ENCODE assay signal across 16 cellular contexts in genomic region chr10:101841826-101842225, GRCh38. TPM values are rescaled to one million over a fixed set of nuclear protein-coding genes. Genes with fewer than 3 reads are reported as not detected.
DNase-seq lines count a peak whose midpoint lies in the region; ATAC-seq and TF ChIP-seq lines count a peak whose summit lies in the region.
"Had no signal": no experiment of that assay in that cellular context is flagged by ENCODE, and none has a peak within 500 bp of the region (broad histone marks: within the 10 kb centered on the region; RNA-seq: fewer than 3 reads in every experiment).

No MANE protein-coding gene starts in this region.

- no peaks in the 10 kb centered on the region for H3K9me3 ChIP-seq in CD4-positive, CD25-positive, alpha-beta regulatory T cell (ENCODE audit: control insufficient read depth in 2 of 2, low read length in 2 of 2)
- H3K9me3 ChIP-seq in suprapubic skin (no peaks in the 10 kb centered on the region), endodermal cell (ENCODE audit: control insufficient read depth, low read length) (no peaks in the 10 kb centered on the region)
- H3K9me3 ChIP-seq: thyroid gland had no signal

- H3K4me1 Mint-ChIP-seq in CD4-positive, CD25-positive, alpha-beta regulatory T cell: peaks cover 4 to 49% (median 26%) of the 10 kb centered on the region in 4 donors
- H3K4me1 Mint-ChIP-seq in natural killer cell: peaks cover 14 to 45% of the 10 kb centered on the region in 2 donors
- H3K4me1 Mint-ChIP-seq in endodermal cell: peaks cover 21% of the 10 kb centered on the region

- no peak overlapping the region for H3K9ac ChIP-seq in endodermal cell (ENCODE audit: extremely low read depth, low read length, poor library complexity, severe bottlenecking)

- no peak overlapping the region for H3K27ac ChIP-seq in CD4-positive, CD25-positive, alpha-beta regulatory T cell (ENCODE audit: insufficient read depth, low read length, poor library complexity, severe bottlenecking)
- H3K27ac ChIP-seq in dorsolateral prefrontal cortex (peak overlapping the region in 23 of 59 donors; percentile 3 to 82 (median 41)), suprapubic skin (no peak overlapping the region), endodermal cell (ENCODE audit: low read depth, low read length) (no peak overlapping the region)
- H3K27ac ChIP-seq: thyroid gland had no signal

- no peaks in the 10 kb centered on the region for H3K9me3 Mint-ChIP-seq in CD4-positive, CD25-positive, alpha-beta regulatory T cell
- H3K9me3 Mint-ChIP-seq in natural killer cell (no peaks in the 10 kb centered on the region), endodermal cell (no peaks in the 10 kb centered on the region)
- H3K9me3 Mint-ChIP-seq: dendritic cell treated with granulocyte-macrophage colony-stimulating factor and Interleukin-4, amounts not matched to agents 40 ng/mL and 50 ng/mL, for 4 days; T-helper 2 cell treated with Interferon-gamma antibody and Interleukin-4, amounts not matched to agents 5 μg/mL and 100 μg/mL, for 36 hours had no signal

- no peak overlapping the region for H3K27ac Mint-ChIP-seq in CD4-positive, CD25-positive, alpha-beta regulatory T cell
- H3K27ac Mint-ChIP-seq in natural killer cell: no peak overlapping the region
- H3K27ac Mint-ChIP-seq in endodermal cell: no peak overlapping the region
- H3K27ac Mint-ChIP-seq: dendritic cell treated with granulocyte-macrophage colony-stimulating factor and Interleukin-4, amounts not matched to agents 40 ng/mL and 50 ng/mL, for 4 days; T-helper 2 cell treated with Interferon-gamma antibody and Interleukin-4, amounts not matched to agents 5 μg/mL and 100 μg/mL, for 36 hours had no signal

- H3K4me1 ChIP-seq in CD4-positive, CD25-positive, alpha-beta regulatory T cell (ENCODE audit: control insufficient read depth, insufficient read depth, low read length, poor library complexity, severe bottlenecking): peaks cover 41% of the 10 kb centered on the region
- H3K4me1 ChIP-seq in suprapubic skin (peaks cover 33% of the 10 kb centered on the region), endodermal cell (ENCODE audit: control insufficient read depth, insufficient read depth, low read length) (no peaks in the 10 kb centered on the region)

- ATAC-seq in CD4-positive, CD25-positive, alpha-beta regulatory T cell (ENCODE audit: low read depth in 2 of 2): no peak
- ATAC-seq in natural killer cell (no peak), GM18858 (IDR thresholded peaks at IDR 0.05; ENCODE audit: unreplicated experiment) (no peak), GM21367 (IDR thresholded peaks at IDR 0.05; ENCODE audit: unreplicated experiment) (no peak)

- H3K27me3 ChIP-seq in CD4-positive, CD25-positive, alpha-beta regulatory T cell (ENCODE audit: control insufficient read depth, insufficient read depth, low read length): no peaks in the 10 kb centered on the region
- H3K27me3 ChIP-seq in dorsolateral prefrontal cortex (no peaks in the 10 kb centered on the region), suprapubic skin (no peaks in the 10 kb centered on the region), endodermal cell (ENCODE audit: control insufficient read depth, insufficient read depth, low read length, poor library complexity, severe bottlenecking) (peaks cover 21% of the 10 kb centered on the region)
- H3K27me3 ChIP-seq: thyroid gland had no signal

- TF ChIP-seq POLR2A in suprapubic skin (IDR thresholded peaks at IDR 0.05): no peak

- no peaks in the 10 kb centered on the region for H3K27me3 Mint-ChIP-seq in CD4-positive, CD25-positive, alpha-beta regulatory T cell
- H3K27me3 Mint-ChIP-seq in natural killer cell (ENCODE audit: low read depth in 2 of 2): peaks cover 13 to 15% of the 10 kb centered on the region in 2 donors
- H3K27me3 Mint-ChIP-seq in endodermal cell (ENCODE audit: insufficient read depth): peaks cover 42% of the 10 kb centered on the region

- TF ChIP-seq EP300 in suprapubic skin (IDR thresholded peaks at IDR 0.05): no peak

- intact Hi-C loops in dorsolateral prefrontal cortex (cut with DNase I) (loop anchor here (2.0 to 5.0 kb wide), 5 partner anchors 45 to 231 kb away; no protein-coding TSS in a partner anchor), natural killer cell (cut with micrococcal nuclease) (no loop called here)

- no peak for DNase-seq in CD4-positive, CD25-positive, alpha-beta regulatory T cell
- DNase-seq in GM20000 (ENCODE audit: low spot score) (peak; percentile 22), dorsolateral prefrontal cortex (no peak), natural killer cell (no peak), suprapubic skin (ENCODE audit: low spot score in 2 of 2) (no peak), endodermal cell (no peak)
- DNase-seq: NCI-H1417 treated with DMSO at 0.1 percent for 48 hours, NCI-H2171, NCI-H748 treated with DMSO at 0.1 percent for 48 hours had no signal

- TF ChIP-seq CTCF in GM20000 (IDR thresholded peaks at IDR 0.05; ENCODE audit: extremely low read depth, missing control alignments): no peak
- no peak for TF ChIP-seq CTCF in dorsolateral prefrontal cortex (IDR thresholded peaks at IDR 0.05 in 54 of 56, conservative IDR thresholded peaks at IDR 0.05 in 2 of 56; ENCODE audit: low read depth in 1 of 56, partially characterized antibody in 56 of 56)
- no peak for TF ChIP-seq CTCF in natural killer cell (IDR thresholded peaks at IDR 0.05)
- no peak for TF ChIP-seq CTCF in suprapubic skin (IDR thresholded peaks at IDR 0.05)
- TF ChIP-seq CTCF in endodermal cell (conservative IDR thresholded peaks at IDR 0.05): no peak

- H3K4me3 Mint-ChIP-seq in CD4-positive, CD25-positive, alpha-beta regulatory T cell: peak overlapping the region; percentile 83 to 95 (median 90)
- H3K4me3 Mint-ChIP-seq in natural killer cell (peak overlapping the region; percentile 1), endodermal cell (no peak overlapping the region)

- no peak overlapping the region for H3K4me3 ChIP-seq in CD4-positive, CD25-positive, alpha-beta regulatory T cell (ENCODE audit: low read depth, low read length)
- H3K4me3 ChIP-seq in dorsolateral prefrontal cortex (peak overlapping the region in 49 of 59 donors; percentile 12 to 77 (median 62)), suprapubic skin (no peak overlapping the region), endodermal cell (ENCODE audit: low read length) (no peak overlapping the region)

- peaks cover 13% of the 10 kb centered on the region for H3K36me3 Mint-ChIP-seq in CD4-positive, CD25-positive, alpha-beta regulatory T cell
- no peaks in the 10 kb centered on the region for H3K36me3 Mint-ChIP-seq in natural killer cell
- H3K36me3 Mint-ChIP-seq in endodermal cell (ENCODE audit: low read depth): peaks cover 8% of the 10 kb centered on the region

- H3K36me3 ChIP-seq in CD4-positive, CD25-positive, alpha-beta regulatory T cell (ENCODE audit: control insufficient read depth, insufficient read depth, low read length): peaks cover 3% of the 10 kb centered on the region
- peaks cover 9% of the 10 kb centered on the region for H3K36me3 ChIP-seq in suprapubic skin
- no peaks in the 10 kb centered on the region for H3K36me3 ChIP-seq in endodermal cell (ENCODE audit: control insufficient read depth, insufficient read depth, low read length)
- H3K36me3 ChIP-seq: thyroid gland had no signal

RNA-seq across cellular contexts. Expression of gene KCNIP2, which starts 1.8 kb away (rescaled TPM):
- 1.6 TPM for total RNA-seq in CD4-positive, CD25-positive, alpha-beta regulatory T cell
- under 1 TPM in 1 of 4 donors, not detected in 3; 0.08 TPM for polyA plus RNA-seq in CD4-positive, CD25-positive, alpha-beta regulatory T cell
- 100 to 1,000 TPM in 53 of 120 experiments, 10 to 100 TPM in 67; 23.0 to 157 (median 95.0) TPM for total RNA-seq in dorsolateral prefrontal cortex
- total RNA-seq in natural killer cell: 1 to 10 TPM in 2 of 3 donors, under 1 TPM in 1; 0.97 to 2.0 (median 1.6) TPM
- 10 to 100 TPM in 1 of 4 donors, 1 to 10 TPM in 3; 1.3 to 20.3 (median 4.8) TPM for total RNA-seq in suprapubic skin
- 1 to 10 TPM; 2.8 to 3.0 TPM for total RNA-seq in endodermal cell
- 4.5 TPM for polyA plus RNA-seq in endodermal cell (2013, experiment 1 of 2)
- polyA plus RNA-seq in endodermal cell (2013, experiment 2 of 2): 3.9 TPM
- total RNA-seq: bronchial epithelial cell, H4 had no signal

RNA-seq across cellular contexts. Expression of gene OGA, which starts 23.6 kb away (rescaled TPM):
- 442 TPM for total RNA-seq in CD4-positive, CD25-positive, alpha-beta regulatory T cell
- polyA plus RNA-seq in CD4-positive, CD25-positive, alpha-beta regulatory T cell: 10 to 100 TPM; 36.7 to 42.2 (median 41.3) TPM
- 100 to 1,000 TPM; 163 to 362 (median 249) TPM for total RNA-seq in dorsolateral prefrontal cortex
- 100 to 1,000 TPM; 427 to 488 (median 481) TPM for total RNA-seq in natural killer cell
- total RNA-seq in suprapubic skin: 100 to 1,000 TPM in 3 of 4 donors, 10 to 100 TPM in 1; 90.2 to 423 (median 131) TPM
- total RNA-seq in endodermal cell: 100 to 1,000 TPM; 138 to 149 TPM
- polyA plus RNA-seq in endodermal cell (2013, experiment 1 of 2): 104 TPM
- 105 TPM for polyA plus RNA-seq in endodermal cell (2013, experiment 2 of 2)

RNA-seq across cellular contexts. Expression of gene NPM3, which starts 58.6 kb away (rescaled TPM):
- 7.3 TPM for total RNA-seq in CD4-positive, CD25-positive, alpha-beta regulatory T cell
- polyA plus RNA-seq in CD4-positive, CD25-positive, alpha-beta regulatory T cell: 1 to 10 TPM; 3.1 to 4.5 (median 3.1) TPM
- total RNA-seq in dorsolateral prefrontal cortex: 10 to 100 TPM in 106 of 120 experiments, 1 to 10 TPM in 14; 4.2 to 25.9 (median 13.8) TPM
- total RNA-seq in natural killer cell: 1 to 10 TPM; 8.2 to 9.0 (median 8.5) TPM
- total RNA-seq in suprapubic skin: 10 to 100 TPM; 13.3 to 60.5 (median 31.1) TPM
- total RNA-seq in endodermal cell: 100 to 1,000 TPM in 1 of 2 donors, 10 to 100 TPM in 1; 82.2 to 133 TPM
- polyA plus RNA-seq in endodermal cell (2013, experiment 1 of 2): 81.8 TPM
- polyA plus RNA-seq in endodermal cell (2013, experiment 2 of 2): 78.0 TPM

Comparison
In these comparisons a context has a peak if more than half of its experiments do, and no peak if none do; other contexts are left out.
1. H3K4me3 ChIP-seq: peak in dorsolateral prefrontal cortex (49 of 59); none in CD4-positive, CD25-positive, alpha-beta regulatory T cell (single experiment), suprapubic skin (single experiment) and endodermal cell (single experiment).